Comparison of ENCODE assay signal across 8 cellular contexts in the genomic region with DNA sequence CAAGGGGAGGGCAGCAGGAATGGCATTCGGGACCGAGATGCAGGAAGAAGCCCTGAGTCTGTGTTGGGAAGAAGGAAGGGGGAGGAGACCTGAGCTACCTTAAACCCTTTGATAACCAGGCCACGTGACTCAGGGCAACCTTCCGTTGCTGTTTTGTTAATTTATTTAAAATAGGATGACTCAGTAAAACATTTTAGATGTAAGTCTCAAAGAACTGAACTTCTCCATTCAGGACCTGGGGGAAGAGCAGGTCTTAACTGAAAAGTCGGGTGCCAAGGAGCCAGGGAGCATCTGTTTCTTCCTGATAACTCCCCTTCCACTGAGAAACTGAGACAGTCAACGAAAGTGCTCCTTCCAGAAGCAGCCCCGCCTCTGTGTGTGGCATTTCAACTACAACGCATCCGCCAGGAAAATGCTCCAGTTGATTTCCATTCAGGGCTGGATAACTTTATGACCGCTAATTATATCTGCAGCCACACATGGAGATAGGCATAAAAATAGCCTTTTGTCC.
DNase-seq lines count a peak whose midpoint lies in the region; ATAC-seq and TF ChIP-seq lines count a peak whose summit lies in the region.
"Had no signal": no experiment of that assay in that cellular context is flagged by ENCODE, and none has a peak within 500 bp of the region (broad histone marks: within the 10 kb centered on the region; RNA-seq: fewer than 3 reads in every experiment).

No MANE protein-coding gene starts in this region.

- intact Hi-C loops in activated T-helper 1 cell treated with anti-CD3 and anti-CD28 coated beads, Interleukin-12 subunit alpha, Interleukin-12 subunit beta, Interleukin-2, Interleukin-4 antibody, amounts not matched to agents 30 ng/mL and 10 ng/mL and 1 ng/mL, durations not matched to agents 14 hours and 24 hours and 36 hours (cut with micrococcal nuclease): no loop called here
- intact Hi-C loops in stomach (cut with DNase I; ENCODE audit: low total_unique reads): no loop called here

- H3K4me1 Mint-ChIP-seq in activated T-helper 1 cell treated with anti-CD3 and anti-CD28 coated beads, Interleukin-12 subunit alpha, Interleukin-12 subunit beta, Interleukin-2, Interleukin-4 antibody, amounts not matched to agents 30 ng/mL and 10 ng/mL and 1 ng/mL, durations not matched to agents 14 hours and 24 hours and 36 hours (ENCODE audit: low read depth): peaks cover 69% of the 10 kb centered on the region

- H3K4me1 ChIP-seq in KMS-11 (ENCODE audit: low read depth, poor library complexity, severe bottlenecking): peaks cover 68% of the 10 kb centered on the region
- H3K4me1 ChIP-seq in iPS-15b (ENCODE audit: control insufficient read depth, insufficient read depth, low read length): peaks cover 56% of the 10 kb centered on the region
- H3K4me1 ChIP-seq in stomach: peaks cover 55 to 61% (median 60%) of the 10 kb centered on the region in 4 donors

- no peak overlapping the region for H3K4me3 Mint-ChIP-seq in activated T-helper 1 cell treated with anti-CD3 and anti-CD28 coated beads, Interleukin-12 subunit alpha, Interleukin-12 subunit beta, Interleukin-2, Interleukin-4 antibody, amounts not matched to agents 30 ng/mL and 10 ng/mL and 1 ng/mL, durations not matched to agents 14 hours and 24 hours and 36 hours

- H2AFZ ChIP-seq in KMS-11 (ENCODE audit: low read depth): no peak overlapping the region

- H3K27me3 Mint-ChIP-seq in activated T-helper 1 cell treated with anti-CD3 and anti-CD28 coated beads, Interleukin-12 subunit alpha, Interleukin-12 subunit beta, Interleukin-2, Interleukin-4 antibody, amounts not matched to agents 30 ng/mL and 10 ng/mL and 1 ng/mL, durations not matched to agents 14 hours and 24 hours and 36 hours (ENCODE audit: insufficient read depth): no peaks in the 10 kb centered on the region

- H3K9me3 ChIP-seq in iPS-15b (ENCODE audit: control insufficient read depth, insufficient read depth, low read length): no peaks in the 10 kb centered on the region
- no peaks in the 10 kb centered on the region for H3K9me3 ChIP-seq in stomach

- H3K36me3 ChIP-seq in KMS-11 (ENCODE audit: insufficient read depth): no peaks in the 10 kb centered on the region; the same call in 1 of the 2 replicates
- peaks cover 9% of the 10 kb centered on the region for H3K36me3 ChIP-seq in iPS-15b (ENCODE audit: control insufficient read depth, insufficient read depth, low read length)
- H3K36me3 ChIP-seq in stomach: peaks cover 28 to 49% (median 44%) of the 10 kb centered on the region in 4 donors

- peaks cover 6% of the 10 kb centered on the region for H3K79me2 ChIP-seq in KMS-11 (ENCODE audit: insufficient read depth, low read depth)

- no peaks in the 10 kb centered on the region for H4K20me1 ChIP-seq in KMS-11 (ENCODE audit: insufficient read depth)

- no peak for TF ChIP-seq EP300 in stomach (IDR thresholded peaks at IDR 0.05)

- peaks cover 63% of the 10 kb centered on the region for H3K36me3 Mint-ChIP-seq in activated T-helper 1 cell treated with anti-CD3 and anti-CD28 coated beads, Interleukin-12 subunit alpha, Interleukin-12 subunit beta, Interleukin-2, Interleukin-4 antibody, amounts not matched to agents 30 ng/mL and 10 ng/mL and 1 ng/mL, durations not matched to agents 14 hours and 24 hours and 36 hours (ENCODE audit: low read depth)

- TF ChIP-seq CTCF in KMS-11 (conservative IDR thresholded peaks at IDR 0.05; ENCODE audit: low read depth, low read length) (no peak), stomach (IDR thresholded peaks at IDR 0.05) (no peak)

- no peak for ATAC-seq in GM18907 (IDR thresholded peaks at IDR 0.05; ENCODE audit: unreplicated experiment)

- no peaks in the 10 kb centered on the region for H3K9me3 Mint-ChIP-seq in activated T-helper 1 cell treated with anti-CD3 and anti-CD28 coated beads, Interleukin-12 subunit alpha, Interleukin-12 subunit beta, Interleukin-2, Interleukin-4 antibody, amounts not matched to agents 30 ng/mL and 10 ng/mL and 1 ng/mL, durations not matched to agents 14 hours and 24 hours and 36 hours

- H3K4me2 ChIP-seq in KMS-11: peak overlapping the region; percentile 91

- H3K27ac Mint-ChIP-seq in activated T-helper 1 cell treated with anti-CD3 and anti-CD28 coated beads, Interleukin-12 subunit alpha, Interleukin-12 subunit beta, Interleukin-2, Interleukin-4 antibody, amounts not matched to agents 30 ng/mL and 10 ng/mL and 1 ng/mL, durations not matched to agents 14 hours and 24 hours and 36 hours: peak overlapping the region; percentile 59

- H3K27me3 ChIP-seq in KMS-11 (ENCODE audit: insufficient read depth, low read depth): no peaks in the 10 kb centered on the region
- no peaks in the 10 kb centered on the region for H3K27me3 ChIP-seq in iPS-15b (ENCODE audit: control insufficient read depth, insufficient read depth, low read length)
- H3K27me3 ChIP-seq in stomach: no peaks in the 10 kb centered on the region

- H3K27ac ChIP-seq in KMS-11: peak overlapping the region; percentile 90
- H3K27ac ChIP-seq in stomach: peak overlapping the region; percentile 88 to 94 (median 91)

- 24 to 44% (median 35%) methylated on average over 10 of the region's 10 CpGs for WGBS in stomach, 5 donors

- TF ChIP-seq POLR2A in stomach (IDR thresholded peaks at IDR 0.05): no peak

- H3K9ac ChIP-seq in KMS-11 (peak overlapping the region; percentile 67; the same call in 1 of the 2 replicates), iPS-15b (ENCODE audit: low read depth, low read length) (peak overlapping the region; percentile 14)

- DNase-seq in activated T-helper 1 cell treated with anti-CD3 and anti-CD28 coated beads, Interleukin-12 subunit alpha, Interleukin-12 subunit beta, Interleukin-2, Interleukin-4 antibody, amounts not matched to agents 30 ng/mL and 10 ng/mL and 1 ng/mL, durations not matched to agents 14 hours and 24 hours and 36 hours (ENCODE audit: low spot score): no peak
- DNase-seq in stomach (peak; percentile 61), 8988T (no peak), superior temporal gyrus (ENCODE audit: extremely low spot score) (no peak)
- DNase-seq: NCI-H2227 treated with DMSO at 0.1 percent for 48 hours had no signal

- H3K4me3 ChIP-seq in KMS-11 (IDR thresholded peaks at IDR 0.05; ENCODE audit: insufficient read depth, low read depth, low read length): no peak overlapping the region
- H3K4me3 ChIP-seq in iPS-15b (ENCODE audit: low read depth, low read length): no peak overlapping the region
- no peak overlapping the region for H3K4me3 ChIP-seq in stomach
